In the genomic region with DNA sequence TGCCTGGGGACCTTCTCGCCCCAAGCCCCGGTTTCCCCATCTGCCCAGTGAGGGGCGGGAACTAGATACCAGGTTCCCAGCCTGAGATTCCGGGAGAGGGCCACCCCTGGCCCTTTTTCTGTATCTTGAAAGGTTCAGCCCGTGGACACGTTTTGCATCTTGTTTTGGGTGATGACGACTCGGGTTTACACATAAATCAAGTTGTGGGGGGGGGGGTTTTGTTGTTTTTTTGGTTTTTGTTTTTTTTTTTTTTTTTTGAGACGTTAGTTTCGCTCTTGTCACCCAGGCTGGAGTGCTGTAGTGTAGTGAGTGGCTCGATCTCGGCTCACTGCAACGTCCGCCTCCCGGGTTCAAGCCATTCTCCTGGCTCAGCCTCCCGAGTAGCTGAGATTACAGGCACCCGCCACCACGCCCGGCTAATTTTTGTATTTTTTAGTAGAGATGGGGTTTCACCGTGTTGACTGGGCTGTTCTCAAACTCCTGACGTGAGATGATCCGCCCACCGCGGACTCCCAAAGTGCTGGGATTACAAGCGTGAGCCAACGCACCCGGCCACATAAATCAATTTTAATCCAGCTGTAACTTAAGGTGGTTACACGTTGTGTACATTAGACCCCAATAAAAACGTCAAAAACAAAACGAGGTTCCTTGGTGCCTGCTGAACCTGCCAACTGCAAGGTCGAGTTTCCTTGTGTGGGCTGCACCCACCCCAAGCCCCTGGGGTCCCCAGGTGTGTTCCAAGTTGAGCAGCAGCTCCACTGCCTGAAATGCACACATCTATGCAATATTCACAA, we compare ENCODE assay signal across 8 cellular contexts. TPM values are rescaled to one million over a fixed set of nuclear protein-coding genes. Genes with fewer than 3 reads are reported as not detected.
DNase-seq lines count a peak whose midpoint lies in the region; ATAC-seq and TF ChIP-seq lines count a peak whose summit lies in the region.

No MANE protein-coding gene starts in this region.

- peak overlapping the region; percentile 97 for H2AFZ ChIP-seq in KMS-11 (ENCODE audit: low read depth)

- intact Hi-C loops in CD8-positive, alpha-beta T cell (cut with DNase I, micrococcal nuclease) = loop anchor here (1.0 to 10.0 kb wide), 13 partner anchors 30 to 1893 kb away; partner anchors contain the start of genes BRD3OS (in 2 of the 2), RNU6ATAC (in 2 of the 2), RALGDS (in 1 of the 2) and RXRA (in 1 of the 2)

- no peaks in the 10 kb centered on the region for H3K79me2 ChIP-seq in KMS-11 (ENCODE audit: insufficient read depth, low read depth)

- peak overlapping the region; percentile 76 for H3K4me2 ChIP-seq in KMS-11

- peak overlapping the region; percentile 86 for H3K4me3 Mint-ChIP-seq in CD8-positive, alpha-beta T cell
- peak overlapping the region; percentile 81 for H3K4me3 Mint-ChIP-seq in central memory CD8-positive, alpha-beta T cell

- H4K20me1 ChIP-seq in KMS-11 (ENCODE audit: insufficient read depth) = no peaks in the 10 kb centered on the region

- no peaks in the 10 kb centered on the region for H3K36me3 ChIP-seq in CD8-positive, alpha-beta T cell (ENCODE audit: insufficient read depth, low read length)
- H3K36me3 ChIP-seq in KMS-11 (ENCODE audit: insufficient read depth) = no peaks in the 10 kb centered on the region
- no peaks in the 10 kb centered on the region for H3K36me3 ChIP-seq in mucosa of stomach (ENCODE audit: control insufficient read depth, insufficient read depth, low read length)

- no peaks in the 10 kb centered on the region for H3K9me3 ChIP-seq in CD8-positive, alpha-beta T cell (ENCODE audit: low read length)
- no peaks in the 10 kb centered on the region for H3K9me3 ChIP-seq in mucosa of stomach (ENCODE audit: control insufficient read depth, low read length)

- no peaks in the 10 kb centered on the region for H3K36me3 Mint-ChIP-seq in CD8-positive, alpha-beta T cell
- peaks cover 14% of the 10 kb centered on the region for H3K36me3 Mint-ChIP-seq in central memory CD8-positive, alpha-beta T cell (ENCODE audit: insufficient read depth)

- H3K27me3 ChIP-seq in CD8-positive, alpha-beta T cell (ENCODE audit: insufficient read depth, low read length) = peaks cover 4% of the 10 kb centered on the region
- peaks cover 50% of the 10 kb centered on the region for H3K27me3 ChIP-seq in KMS-11 (ENCODE audit: insufficient read depth, low read depth)
- peaks cover 20% of the 10 kb centered on the region for H3K27me3 ChIP-seq in mucosa of stomach (ENCODE audit: control insufficient read depth, insufficient read depth, low read length)

- CTCF ChIA-PET in CD8-positive, alpha-beta T cell (lab: Charles Lee) = interaction anchor here (0.8 kb wide), 1 partner anchor 75 kb away, joined by 4 read pairs; no protein-coding TSS in a partner anchor
- CTCF ChIA-PET in GM10248 (lab: Yijun Ruan, JAX) = interaction anchor here (0.8 kb wide), 1 partner anchor 286 kb away, joined by 3 read pairs; no protein-coding TSS in a partner anchor

- POLR2A ChIA-PET in CD8-positive, alpha-beta T cell (lab: Charles Lee) = interaction anchor here (0.6 to 1.2 kb wide), 5 partner anchors 9 to 96 kb away, joined by 3 to 6 read pairs (median 4); partner anchors contain the start of genes BRD3OS, RNU6ATAC and WDR5
- POLR2A ChIA-PET in GM10248 (lab: Yijun Ruan, JAX) = no interaction called here

- H3K9ac ChIP-seq in KMS-11 (peak overlapping the region; percentile 31; the same call in 1 of the 2 replicates), mucosa of stomach (ENCODE audit: low read length) (peak overlapping the region; percentile 82)

- no peak for TF ChIP-seq POLR2A in GM18505 (IDR thresholded peaks at IDR 0.05; ENCODE audit: borderline replicate concordance, extremely low read depth, insufficient read depth, insufficient read length)

- H3K4me1 ChIP-seq in CD8-positive, alpha-beta T cell (ENCODE audit: insufficient read depth, low read length) = peaks cover 12% of the 10 kb centered on the region
- H3K4me1 ChIP-seq in KMS-11 (ENCODE audit: low read depth, poor library complexity, severe bottlenecking) (no peaks in the 10 kb centered on the region), mucosa of stomach (ENCODE audit: control insufficient read depth, insufficient read depth, low read length) (peaks cover 21% of the 10 kb centered on the region)

- peaks cover 24% of the 10 kb centered on the region for H3K27me3 Mint-ChIP-seq in CD8-positive, alpha-beta T cell (ENCODE audit: low read depth)
- H3K27me3 Mint-ChIP-seq in central memory CD8-positive, alpha-beta T cell = peaks cover 24% of the 10 kb centered on the region

- no peak for TF ChIP-seq CTCF in CD8-positive, alpha-beta T cell (IDR thresholded peaks at IDR 0.05)
- no peak for TF ChIP-seq CTCF in KMS-11 (conservative IDR thresholded peaks at IDR 0.05; ENCODE audit: low read depth, low read length)
- no peak for TF ChIP-seq CTCF in GM10248 (IDR thresholded peaks at IDR 0.05; ENCODE audit: control extremely low read depth, extremely low read depth, low read depth, missing control alignments)

- peak overlapping the region; percentile 89 for H3K4me3 ChIP-seq in CD8-positive, alpha-beta T cell (ENCODE audit: low read depth, low read length)
- H3K4me3 ChIP-seq in KMS-11 (IDR thresholded peaks at IDR 0.05; ENCODE audit: insufficient read depth, low read depth, low read length) = no peak overlapping the region
- peak overlapping the region; percentile 63 for H3K4me3 ChIP-seq in mucosa of stomach (ENCODE audit: low read length)

- no peaks in the 10 kb centered on the region for H3K9me3 Mint-ChIP-seq in CD8-positive, alpha-beta T cell
- no peaks in the 10 kb centered on the region for H3K9me3 Mint-ChIP-seq in central memory CD8-positive, alpha-beta T cell

- ATAC-seq in CD8-positive, alpha-beta T cell = peak; percentile 9
- ATAC-seq in central memory CD8-positive, alpha-beta T cell (replicated peaks; ENCODE audit: extremely low read depth, poor library complexity, severe bottlenecking) = peak; percentile 26
- ATAC-seq in GM19324 (IDR thresholded peaks at IDR 0.05; ENCODE audit: low FRiP score, unreplicated experiment) (no peak), GM18505 (IDR thresholded peaks at IDR 0.05; ENCODE audit: unreplicated experiment) (no peak)

- peak overlapping the region; percentile 90 for H3K27ac ChIP-seq in CD8-positive, alpha-beta T cell (ENCODE audit: low read depth, low read length)
- H3K27ac ChIP-seq in KMS-11 = no peak overlapping the region

- DNase-seq in CD8-positive, alpha-beta T cell = no peak
- DNase-seq in central memory CD8-positive, alpha-beta T cell (ENCODE audit: low spot score in 2 of 2) = no peak
- DNase-seq in NAMALWA (ENCODE audit: low spot score) (no peak), GM10248 (ENCODE audit: extremely low spot score) (no peak)

- peaks cover 28% of the 10 kb centered on the region for H3K4me1 Mint-ChIP-seq in CD8-positive, alpha-beta T cell (ENCODE audit: low read depth)
- H3K4me1 Mint-ChIP-seq in central memory CD8-positive, alpha-beta T cell = peaks cover 22% of the 10 kb centered on the region

- peak overlapping the region; percentile 96 for H3K27ac Mint-ChIP-seq in CD8-positive, alpha-beta T cell
- peak overlapping the region; percentile 91 for H3K27ac Mint-ChIP-seq in central memory CD8-positive, alpha-beta T cell (ENCODE audit: low read depth)

RNA-seq across cellular contexts. Expression of gene BRD3, which starts 1.1 kb away (rescaled TPM):
- 10 to 100 TPM; 34.3 to 41.4 TPM for total RNA-seq in CD8-positive, alpha-beta T cell

RNA-seq across cellular contexts. Expression of gene BRD3OS, which starts 43.7 kb away (rescaled TPM):
- total RNA-seq in CD8-positive, alpha-beta T cell = 1 to 10 TPM; 3.3 to 4.2 TPM

Comparison
In these comparisons a context has a peak if more than half of its experiments do, and no peak if none do; other contexts are left out.
1. ATAC-seq: peak in CD8-positive, alpha-beta T cell (single experiment) and central memory CD8-positive, alpha-beta T cell (single experiment); none in GM19324 (single experiment) and GM18505 (single experiment).